ENCODE assay signal across 8 cellular contexts in the genomic region with DNA sequence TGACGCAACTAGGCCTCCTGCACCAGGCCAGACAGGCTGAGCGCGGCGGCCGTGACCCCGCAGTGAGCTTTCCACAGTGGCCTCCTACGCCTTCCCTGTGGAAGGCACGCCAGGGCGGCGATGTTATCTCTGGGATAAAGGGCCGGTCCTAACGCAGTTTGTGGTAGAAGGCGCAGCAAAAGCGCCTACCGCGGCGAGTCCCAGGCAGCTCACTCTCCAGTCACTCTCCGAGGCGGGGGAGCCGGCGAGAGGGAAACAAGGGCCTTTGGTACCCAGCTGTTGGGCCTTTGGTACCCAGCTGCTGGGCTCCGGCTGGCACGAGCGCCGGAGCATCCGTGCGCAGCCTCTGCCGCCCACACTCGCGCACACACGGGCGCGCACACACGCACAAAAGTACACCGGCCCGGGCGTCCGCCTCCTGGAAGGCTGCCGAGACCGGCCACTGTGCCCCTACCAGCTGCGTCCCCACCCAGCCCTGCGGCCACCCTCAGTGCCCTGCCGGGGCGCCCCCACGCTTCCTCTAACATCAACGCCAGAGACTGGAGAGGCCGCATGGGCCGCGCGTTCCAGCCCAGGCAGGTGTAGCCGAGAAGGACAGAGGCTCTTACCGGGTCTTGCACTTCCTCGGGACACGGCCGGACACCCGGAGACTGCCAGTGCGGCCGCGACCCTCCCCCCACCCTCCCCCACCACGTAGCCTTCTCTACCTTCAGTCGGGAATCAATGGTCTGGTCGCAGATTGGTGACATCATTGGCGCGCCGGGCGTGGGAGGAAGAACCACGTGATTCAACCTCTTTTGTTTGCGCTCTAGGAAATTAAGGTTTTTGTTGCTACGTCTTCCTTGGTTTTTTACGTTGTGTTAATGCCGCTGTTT. TPM values are rescaled to one million over a fixed set of nuclear protein-coding genes. Genes with fewer than 3 reads are reported as not detected.
A peak's percentile ranks its signal among the peaks of the same experiment; 100 is the strongest.
DNase-seq lines count a peak whose midpoint lies in the region.

No MANE protein-coding gene starts in this region.

- no peak overlapping the region for H2AK5ac ChIP-seq in mesendoderm (ENCODE audit: low read length)

- peak overlapping the region; percentile 78 for H2BK5ac ChIP-seq in mesendoderm (ENCODE audit: low read length)

- H2BK120ac ChIP-seq in mesendoderm (ENCODE audit: low read depth, low read length) = no peak overlapping the region

- peak overlapping the region; percentile 95 for H4K5ac ChIP-seq in mesendoderm (ENCODE audit: low read length)

- WGBS in mesendoderm (ENCODE audit: extremely low coverage, insufficient coverage, low lambda C conversion rate) = no CpG with 5 or more reads among the region's 71 CpGs

- peaks cover 14% of the 10 kb centered on the region for H3K79me1 ChIP-seq in mesendoderm (ENCODE audit: low read length)

- no peak overlapping the region for H3K23ac ChIP-seq in mesendoderm (ENCODE audit: low read length)

- H3K9me3 ChIP-seq in HUES48 (ENCODE audit: control insufficient read depth, insufficient read depth, low read length) (peaks cover 5% of the 10 kb centered on the region; the same call in 1 of the 2 replicates), NT2/D1 (ENCODE audit: insufficient read depth, low read length) (peaks cover 25% of the 10 kb centered on the region), endocrine pancreas (ENCODE audit: control insufficient read depth, low read length) (no peaks in the 10 kb centered on the region)

- peak overlapping the region; percentile 92 for H3K56ac ChIP-seq in mesendoderm (ENCODE audit: low read length)

- no peak overlapping the region for H2BK15ac ChIP-seq in mesendoderm (replicated peaks; ENCODE audit: low read depth)

- peak overlapping the region; percentile 92 for H4K8ac ChIP-seq in mesendoderm (ENCODE audit: low read depth, low read length)

- H3K4ac ChIP-seq in mesendoderm (ENCODE audit: low read depth, low read length) = peak overlapping the region; percentile 65

- H3K27ac ChIP-seq in HUES48 (ENCODE audit: low read depth, low read length) (peak overlapping the region; percentile 92), mesendoderm (ENCODE audit: low read depth, low read length) (peak overlapping the region; percentile 53)

- DNase-seq in AG20443 (ENCODE audit: low spot score) (peak; percentile 88), GM19240 (ENCODE audit: insufficient read length, low spot score) (peak; percentile 51), NT2/D1 (ENCODE audit: low read depth, low spot score) (peak; percentile 97), mesendoderm (peak; percentile 97)
- peak; percentile 78 for DNase-seq in activated CD8-positive, alpha-beta memory T cell treated with anti-CD3 and anti-CD28 coated beads, Interleukin-2, amount 50 U/mL, for 1 hour (ENCODE audit: extremely low read depth)
- DNase-seq in stimulated activated CD8-positive, alpha-beta memory T cell treated with anti-CD3 and anti-CD28 coated beads, Interleukin-12 subunit alpha, Interleukin-12 subunit beta, amount 100 ng/mL, for 1 hour (ENCODE audit: low read depth) = peak; percentile 91

- H3K4me3 ChIP-seq in HUES48 (ENCODE audit: low read depth, low read length) (peak overlapping the region; percentile 95), NT2/D1 (ENCODE audit: insufficient read length, low read depth) (peak overlapping the region; percentile 98), endocrine pancreas (ENCODE audit: control insufficient read depth, insufficient read depth, low read length) (peak overlapping the region; percentile 84), mesendoderm (ENCODE audit: low read length) (peak overlapping the region; percentile 73)

- no peaks in the 10 kb centered on the region for H3K27me3 ChIP-seq in HUES48 (ENCODE audit: control insufficient read depth, insufficient read depth, low read length)
- no peaks in the 10 kb centered on the region for H3K27me3 ChIP-seq in NT2/D1 (ENCODE audit: insufficient read depth, insufficient read length)
- no peaks in the 10 kb centered on the region for H3K27me3 ChIP-seq in endocrine pancreas (ENCODE audit: control insufficient read depth, insufficient read depth, low read length)
- H3K27me3 ChIP-seq in mesendoderm (ENCODE audit: insufficient read depth, low read length, poor library complexity) = no peaks in the 10 kb centered on the region

- H3K4me1 ChIP-seq in HUES48 (ENCODE audit: control insufficient read depth, insufficient read depth, low read length) (peaks cover 6% of the 10 kb centered on the region; the same call in 1 of the 2 replicates), NT2/D1 (ENCODE audit: insufficient read depth, insufficient read length) (peaks cover 5% of the 10 kb centered on the region), endocrine pancreas (ENCODE audit: control insufficient read depth, insufficient read depth, low read length) (peaks cover 6% of the 10 kb centered on the region), mesendoderm (ENCODE audit: control insufficient read depth, low read depth, low read length) (no peaks in the 10 kb centered on the region)

- H3K9ac ChIP-seq in HUES48 (ENCODE audit: low read depth, low read length) (peak overlapping the region; percentile 84), NT2/D1 (ENCODE audit: insufficient read length, low read depth) (peak overlapping the region; percentile 96), endocrine pancreas (ENCODE audit: control insufficient read depth, insufficient read depth, low read length) (peak overlapping the region; percentile 88), mesendoderm (ENCODE audit: low read length) (peak overlapping the region; percentile 85)

- H3K18ac ChIP-seq in mesendoderm (ENCODE audit: low read length) = peak overlapping the region; percentile 96

- peaks cover 37% of the 10 kb centered on the region for H3K79me2 ChIP-seq in mesendoderm (ENCODE audit: control insufficient read depth, insufficient read depth, low read length)

- H3K36me3 ChIP-seq in HUES48 (ENCODE audit: control insufficient read depth, insufficient read depth, low read length) = no peaks in the 10 kb centered on the region; the same call in 1 of the 2 replicates
- peaks cover 21% of the 10 kb centered on the region for H3K36me3 ChIP-seq in NT2/D1 (ENCODE audit: insufficient read depth, insufficient read length, low read length)
- H3K36me3 ChIP-seq in endocrine pancreas (ENCODE audit: control insufficient read depth, insufficient read depth, low read length) = no peaks in the 10 kb centered on the region
- no peaks in the 10 kb centered on the region for H3K36me3 ChIP-seq in mesendoderm (ENCODE audit: control insufficient read depth, insufficient read depth, low read length)

- peak overlapping the region; percentile 83 for H3K4me2 ChIP-seq in mesendoderm (ENCODE audit: low read length)

RNA-seq across cellular contexts. Expression of gene ADAR, which starts 19.5 kb away (rescaled TPM):
- polyA plus RNA-seq in mesendoderm (2013, experiment 1 of 2) = 111 TPM
- polyA plus RNA-seq in mesendoderm (2013, experiment 2 of 2) = 114 TPM

RNA-seq across cellular contexts. Expression of gene CHRNB2, which starts 59.9 kb away (rescaled TPM):
- polyA plus RNA-seq in mesendoderm (2013, experiment 1 of 2) = 0.51 TPM
- polyA plus RNA-seq in mesendoderm (2013, experiment 2 of 2) = 0.55 TPM

Comparison
In these comparisons a context has a peak if more than half of its experiments do, and no peak if none do; other contexts are left out.
1. Peak in every context shown above with its lines: DNase-seq, H3K4me3 ChIP-seq and H3K27ac ChIP-seq.